9 cellular contexts compared by ENCODE assay signal in genomic region chr12:58346032-58346632, GRCh38.
DNase-seq lines count a peak whose midpoint lies in the region; ATAC-seq and TF ChIP-seq lines count a peak whose summit lies in the region.
"Had no signal": no experiment of that assay in that cellular context is flagged by ENCODE, and none has a peak within 500 bp of the region (broad histone marks: within the 10 kb centered on the region; RNA-seq: fewer than 3 reads in every experiment).

No MANE protein-coding gene starts in this region.

- intact Hi-C loops in psoas muscle (cut with DNase I), result loop anchor here (5.0 kb wide), 4 partner anchors 96 to 806 kb away; no protein-coding TSS in a partner anchor

- no peaks in the 10 kb centered on the region for H3K4me1 Mint-ChIP-seq in activated naive CD8-positive, alpha-beta T cell treated with anti-CD3 and anti-CD28 coated beads, Interleukin-2, amount 50 U/mL, for 24 hours

- H3K4me3 ChIP-seq in DOHH2 (ENCODE audit: low read length), result no peak overlapping the region
- no peak overlapping the region for H3K4me3 ChIP-seq in MM.1S (ENCODE audit: low read length)
- H3K4me3 ChIP-seq in SK-N-MC, result peak overlapping the region; percentile 55
- H3K4me3 ChIP-seq in fibroblast of lung (replicated peaks in 1 of 4; ENCODE audit: control extremely low read depth in 1 of 4, insufficient read depth in 1 of 4, low read depth in 3 of 4, low read length in 4 of 4), result no peak overlapping the region
- H3K4me3 ChIP-seq in psoas muscle, result no peak overlapping the region

- DNase-seq in MM.1S (peak; percentile 49), SK-N-MC (ENCODE audit: low read depth, low spot score) (no peak), fibroblast of lung (ENCODE audit: low read depth in 2 of 2) (peak; percentile 49 to 76), psoas muscle (no peak)
- DNase-seq in activated naive CD8-positive, alpha-beta T cell treated with anti-CD3 and anti-CD28 coated beads, Interleukin-2, amount 50 U/mL, for 24 hours, result no peak
- DNase-seq: right cardiac atrium had no signal

- H3K4me2 ChIP-seq in DOHH2 (ENCODE audit: low read length), result no peak overlapping the region
- no peak overlapping the region for H3K4me2 ChIP-seq in MM.1S (ENCODE audit: low read depth, low read length)
- H3K4me2 ChIP-seq in fibroblast of lung (ENCODE audit: extremely low read depth, insufficient read depth, low read length), result no peak overlapping the region

- H3F3A ChIP-seq in DOHH2 (ENCODE audit: control insufficient read depth, insufficient read depth) (no peaks in the 10 kb centered on the region), MM.1S (ENCODE audit: insufficient read depth, low read length) (no peaks in the 10 kb centered on the region)

- H3K79me2 ChIP-seq in DOHH2 (ENCODE audit: control insufficient read depth, low read length) (no peaks in the 10 kb centered on the region), MM.1S (ENCODE audit: low read length) (no peaks in the 10 kb centered on the region), fibroblast of lung (ENCODE audit: control insufficient read depth, insufficient read depth, low read length) (no peaks in the 10 kb centered on the region)

- H2AFZ ChIP-seq in MM.1S (ENCODE audit: low read length), result no peak overlapping the region
- H2AFZ ChIP-seq in fibroblast of lung (ENCODE audit: low read length), result no peak overlapping the region

- peaks cover 12% of the 10 kb centered on the region for H3K27me3 Mint-ChIP-seq in activated naive CD8-positive, alpha-beta T cell treated with anti-CD3 and anti-CD28 coated beads, Interleukin-2, amount 50 U/mL, for 24 hours

- no peak overlapping the region for H3K4me3 Mint-ChIP-seq in activated naive CD8-positive, alpha-beta T cell treated with anti-CD3 and anti-CD28 coated beads, Interleukin-2, amount 50 U/mL, for 24 hours

- H3K36me3 ChIP-seq in DOHH2 (ENCODE audit: control insufficient read depth, low read length) (no peaks in the 10 kb centered on the region), MM.1S (replicated peaks; ENCODE audit: insufficient read depth, low read length) (no peaks in the 10 kb centered on the region), SK-N-MC (ENCODE audit: insufficient read depth, low read length) (no peaks in the 10 kb centered on the region), fibroblast of lung (ENCODE audit: control insufficient read depth, insufficient read depth, low read length) (no peaks in the 10 kb centered on the region), psoas muscle (ENCODE audit: insufficient read depth in 1 of 2, low read depth in 1 of 2) (no peaks in the 10 kb centered on the region)

- H3K27ac ChIP-seq in DOHH2 (ENCODE audit: low read depth, low read length) (no peak overlapping the region), MM.1S (ENCODE audit: low read length) (no peak overlapping the region), SK-N-MC (peak overlapping the region; percentile 64; the same call in 1 of the 2 replicates), fibroblast of lung (ENCODE audit: insufficient read depth, low read length) (no peak overlapping the region), psoas muscle (no peak overlapping the region)

- H3K9me3 Mint-ChIP-seq in activated naive CD8-positive, alpha-beta T cell treated with anti-CD3 and anti-CD28 coated beads, Interleukin-2, amount 50 U/mL, for 24 hours, result no peaks in the 10 kb centered on the region

- H4K20me1 ChIP-seq in DOHH2 (ENCODE audit: control insufficient read depth, insufficient read depth, low read depth, low read length), result no peaks in the 10 kb centered on the region
- no peaks in the 10 kb centered on the region for H4K20me1 ChIP-seq in MM.1S (ENCODE audit: insufficient read depth, low read length)
- H4K20me1 ChIP-seq in fibroblast of lung (ENCODE audit: control insufficient read depth, extremely low read depth, insufficient read depth, low read length), result no peaks in the 10 kb centered on the region

- H3K36me3 Mint-ChIP-seq in activated naive CD8-positive, alpha-beta T cell treated with anti-CD3 and anti-CD28 coated beads, Interleukin-2, amount 50 U/mL, for 24 hours (ENCODE audit: low read depth), result no peaks in the 10 kb centered on the region

- peak; percentile 82 for ATAC-seq in GM21526 (IDR thresholded peaks at IDR 0.05; ENCODE audit: low FRiP score, unreplicated experiment)
- peak; percentile 54 to 80 (median 61) for ATAC-seq in psoas muscle
- ATAC-seq in activated naive CD8-positive, alpha-beta T cell treated with anti-CD3 and anti-CD28 coated beads, Interleukin-2, amount 50 U/mL, for 24 hours, result no peak
- no peak for ATAC-seq in GM21360 (IDR thresholded peaks at IDR 0.05; ENCODE audit: unreplicated experiment)

- WGBS in psoas muscle, 3 donors, result 25 to 27% (median 26%) methylated on average over 7 of the region's 7 CpGs

- no peak overlapping the region for H3K9ac ChIP-seq in MM.1S (ENCODE audit: low read length)
- H3K9ac ChIP-seq in SK-N-MC (ENCODE audit: insufficient read length), result no peak overlapping the region
- H3K9ac ChIP-seq in fibroblast of lung (ENCODE audit: insufficient read depth, low read length), result no peak overlapping the region

- peak; percentile 70 for TF ChIP-seq CTCF in DOHH2 (IDR thresholded peaks at IDR 0.05; ENCODE audit: low read depth, low read length, poor library complexity, severe bottlenecking)
- peak; percentile 75 for TF ChIP-seq CTCF in MM.1S (IDR thresholded peaks at IDR 0.05; ENCODE audit: low read length)
- peak; percentile 61 to 74 for TF ChIP-seq CTCF in fibroblast of lung (conservative IDR thresholded peaks at IDR 0.05 in 1 of 2, IDR thresholded peaks at IDR 0.05 in 1 of 2; ENCODE audit: low read depth in 1 of 2, low read length in 2 of 2)
- peak; percentile 87 for TF ChIP-seq CTCF in psoas muscle (IDR thresholded peaks at IDR 0.05)

- H3K9me2 ChIP-seq in DOHH2 (replicated peaks; ENCODE audit: control insufficient read depth, low read length) (no peaks in the 10 kb centered on the region), MM.1S (replicated peaks; ENCODE audit: insufficient read depth, low read length) (no peaks in the 10 kb centered on the region)

- H3K27ac Mint-ChIP-seq in activated naive CD8-positive, alpha-beta T cell treated with anti-CD3 and anti-CD28 coated beads, Interleukin-2, amount 50 U/mL, for 24 hours, result no peak overlapping the region

- H3K4me1 ChIP-seq in DOHH2 (ENCODE audit: control insufficient read depth, low read length), result 0 out of 2 replicates have a peak, but pooled peaks cover 3% of the 10 kb centered on the region
- H3K4me1 ChIP-seq in MM.1S (ENCODE audit: low read length), result no peaks in the 10 kb centered on the region
- H3K4me1 ChIP-seq in fibroblast of lung (ENCODE audit: control insufficient read depth, extremely low read depth, insufficient read depth, low read length), result no peaks in the 10 kb centered on the region
- H3K4me1 ChIP-seq in psoas muscle, result peaks cover 4% of the 10 kb centered on the region

- no peaks in the 10 kb centered on the region for H3K9me3 ChIP-seq in DOHH2 (ENCODE audit: control insufficient read depth, insufficient read depth, low read length)
- no peaks in the 10 kb centered on the region for H3K9me3 ChIP-seq in MM.1S (replicated peaks; ENCODE audit: insufficient read depth, low read length)
- no peaks in the 10 kb centered on the region for H3K9me3 ChIP-seq in SK-N-MC (ENCODE audit: low read depth, low read length)
- no peaks in the 10 kb centered on the region for H3K9me3 ChIP-seq in fibroblast of lung (ENCODE audit: control insufficient read depth, insufficient read depth, low read depth, low read length)
- no peaks in the 10 kb centered on the region for H3K9me3 ChIP-seq in psoas muscle

- H3K27me3 ChIP-seq in DOHH2 (ENCODE audit: control insufficient read depth, low read length) (no peaks in the 10 kb centered on the region), MM.1S (replicated peaks; ENCODE audit: insufficient read depth, low read length) (no peaks in the 10 kb centered on the region), fibroblast of lung (ENCODE audit: control insufficient read depth, insufficient read depth, low read length) (no peaks in the 10 kb centered on the region), psoas muscle (ENCODE audit: insufficient read depth in 3 of 3, low read length in 2 of 3) (no peaks in the 10 kb centered on the region)

Comparison
In these comparisons a context has a peak if more than half of its experiments do, and no peak if none do; other contexts are left out.
1. ATAC-seq: peak in GM21526 (single experiment) and psoas muscle (4 of 4); none in activated naive CD8-positive, alpha-beta T cell treated with anti-CD3 and anti-CD28 coated beads, Interleukin-2, amount 50 U/mL, for 24 hours (single experiment) and GM21360 (single experiment).
2. DNase-seq: peak in MM.1S (single experiment) and fibroblast of lung (2 of 2); none in SK-N-MC (single experiment), psoas muscle (0 of 2) and activated naive CD8-positive, alpha-beta T cell treated with anti-CD3 and anti-CD28 coated beads, Interleukin-2, amount 50 U/mL, for 24 hours (single experiment).
3. Peak in every context shown above with its lines, with median percentiles within 50 percentile points of each other: CTCF ChIP-seq.